Comparison of ENCODE assay signal across 2 cellular contexts in genomic region chr15:40044717-40045571, GRCh38.
TF ChIP-seq lines count a peak whose summit lies in the region.

No MANE protein-coding gene starts in this region.

TF ChIP-seq in HCT116, 20 proteins besides CTCF, POLR2A, EP300 and RAD21 (continued from another document):
- TF ChIP-seq MAX (IDR thresholded peaks at IDR 0.05) (peak; percentile 71), ZBTB33 (IDR thresholded peaks at IDR 0.05; ENCODE audit: extremely low read depth, insufficient replicate concordance, low read length) (no peak), SP1 (IDR thresholded peaks at IDR 0.05; ENCODE audit: low read depth) (no peak), ELF1 (IDR thresholded peaks at IDR 0.05; ENCODE audit: borderline replicate concordance, low read depth) (no peak), EZH2phosphoT487 (IDR thresholded peaks at IDR 0.05; ENCODE audit: borderline replicate concordance) (no peak), EZH2 (IDR thresholded peaks at IDR 0.05) (no peak), CBX3 (IDR thresholded peaks at IDR 0.05; ENCODE audit: low read depth) (no peak), SIN3A (IDR thresholded peaks at IDR 0.05; ENCODE audit: low read depth) (no peak), FOSL1 (IDR thresholded peaks at IDR 0.05; ENCODE audit: low read depth) (no peak)
- TF ChIP-seq, protein P1, sequence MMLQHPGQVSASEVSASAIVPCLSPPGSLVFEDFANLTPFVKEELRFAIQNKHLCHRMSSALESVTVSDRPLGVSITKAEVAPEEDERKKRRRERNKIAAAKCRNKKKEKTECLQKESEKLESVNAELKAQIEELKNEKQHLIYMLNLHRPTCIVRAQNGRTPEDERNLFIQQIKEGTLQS (IDR thresholded peaks at IDR 0.05): no peak
- TF ChIP-seq, protein P2, sequence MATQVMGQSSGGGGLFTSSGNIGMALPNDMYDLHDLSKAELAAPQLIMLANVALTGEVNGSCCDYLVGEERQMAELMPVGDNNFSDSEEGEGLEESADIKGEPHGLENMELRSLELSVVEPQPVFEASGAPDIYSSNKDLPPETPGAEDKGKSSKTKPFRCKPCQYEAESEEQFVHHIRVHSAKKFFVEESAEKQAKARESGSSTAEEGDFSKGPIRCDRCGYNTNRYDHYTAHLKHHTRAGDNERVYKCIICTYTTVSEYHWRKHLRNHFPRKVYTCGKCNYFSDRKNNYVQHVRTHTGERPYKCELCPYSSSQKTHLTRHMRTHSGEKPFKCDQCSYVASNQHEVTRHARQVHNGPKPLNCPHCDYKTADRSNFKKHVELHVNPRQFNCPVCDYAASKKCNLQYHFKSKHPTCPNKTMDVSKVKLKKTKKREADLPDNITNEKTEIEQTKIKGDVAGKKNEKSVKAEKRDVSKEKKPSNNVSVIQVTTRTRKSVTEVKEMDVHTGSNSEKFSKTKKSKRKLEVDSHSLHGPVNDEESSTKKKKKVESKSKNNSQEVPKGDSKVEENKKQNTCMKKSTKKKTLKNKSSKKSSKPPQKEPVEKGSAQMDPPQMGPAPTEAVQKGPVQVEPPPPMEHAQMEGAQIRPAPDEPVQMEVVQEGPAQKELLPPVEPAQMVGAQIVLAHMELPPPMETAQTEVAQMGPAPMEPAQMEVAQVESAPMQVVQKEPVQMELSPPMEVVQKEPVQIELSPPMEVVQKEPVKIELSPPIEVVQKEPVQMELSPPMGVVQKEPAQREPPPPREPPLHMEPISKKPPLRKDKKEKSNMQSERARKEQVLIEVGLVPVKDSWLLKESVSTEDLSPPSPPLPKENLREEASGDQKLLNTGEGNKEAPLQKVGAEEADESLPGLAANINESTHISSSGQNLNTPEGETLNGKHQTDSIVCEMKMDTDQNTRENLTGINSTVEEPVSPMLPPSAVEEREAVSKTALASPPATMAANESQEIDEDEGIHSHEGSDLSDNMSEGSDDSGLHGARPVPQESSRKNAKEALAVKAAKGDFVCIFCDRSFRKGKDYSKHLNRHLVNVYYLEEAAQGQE (IDR thresholded peaks at IDR 0.05; ENCODE audit: low read depth): no peak

TF ChIP-seq in SK-N-SH, 30 proteins besides CTCF, POLR2A, EP300 and RAD21 (continued from another document):
- TF ChIP-seq ZBTB33 (IDR thresholded peaks at IDR 0.05; ENCODE audit: borderline replicate concordance, low read depth): no peak
- TF ChIP-seq RFX5 (IDR thresholded peaks at IDR 0.05; ENCODE audit: low read length): no peak
- TF ChIP-seq, protein P3, sequence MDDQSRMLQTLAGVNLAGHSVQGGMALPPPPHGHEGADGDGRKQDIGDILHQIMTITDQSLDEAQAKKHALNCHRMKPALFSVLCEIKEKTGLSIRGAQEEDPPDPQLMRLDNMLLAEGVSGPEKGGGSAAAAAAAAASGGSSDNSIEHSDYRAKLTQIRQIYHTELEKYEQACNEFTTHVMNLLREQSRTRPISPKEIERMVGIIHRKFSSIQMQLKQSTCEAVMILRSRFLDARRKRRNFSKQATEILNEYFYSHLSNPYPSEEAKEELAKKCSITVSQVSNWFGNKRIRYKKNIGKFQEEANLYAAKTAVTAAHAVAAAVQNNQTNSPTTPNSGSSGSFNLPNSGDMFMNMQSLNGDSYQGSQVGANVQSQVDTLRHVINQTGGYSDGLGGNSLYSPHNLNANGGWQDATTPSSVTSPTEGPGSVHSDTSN (IDR thresholded peaks at IDR 0.05): no peak
- TF ChIP-seq NFIC (IDR thresholded peaks at IDR 0.05; ENCODE audit: borderline replicate concordance): no peak
- 0 out of 2 replicates have a peak, but pooled peaks have one; percentile 17 for TF ChIP-seq POLR2AphosphoS5 (IDR thresholded peaks at IDR 0.05; ENCODE audit: low read depth, low read length)
- no peak for TF ChIP-seq USF2 (IDR thresholded peaks at IDR 0.05; ENCODE audit: borderline replicate concordance, low read depth, low read length)
- TF ChIP-seq MAX (IDR thresholded peaks at IDR 0.05; ENCODE audit: low read depth): peak; percentile 69
- no peak for TF ChIP-seq SIN3A (IDR thresholded peaks at IDR 0.05; ENCODE audit: borderline replicate concordance, low read depth, low read length)
- TF ChIP-seq TAF1 (IDR thresholded peaks at IDR 0.05; ENCODE audit: borderline replicate concordance, low read depth, low read length): peak; percentile 31; the same call in 1 of the 2 replicates
- TF ChIP-seq FOXM1 (IDR thresholded peaks at IDR 0.05; ENCODE audit: low read depth): no peak
- TF ChIP-seq CHD2 (IDR thresholded peaks at IDR 0.05; ENCODE audit: low read length, partially characterized antibody): no peak
- TF ChIP-seq JUND (IDR thresholded peaks at IDR 0.05): no peak
- TF ChIP-seq RXRA (IDR thresholded peaks at IDR 0.05; ENCODE audit: borderline replicate concordance, low read depth): no peak
- TF ChIP-seq GATA2 (CRISPR knock-in tag; IDR thresholded peaks at IDR 0.05): no peak
- TF ChIP-seq TEAD4 (IDR thresholded peaks at IDR 0.05; ENCODE audit: borderline replicate concordance, insufficient read depth): no peak
- TF ChIP-seq SMC3 (IDR thresholded peaks at IDR 0.05; ENCODE audit: low read depth, low read length): peak; percentile 86
- no peak for TF ChIP-seq YY1 (IDR thresholded peaks at IDR 0.05; ENCODE audit: low read depth)
- TF ChIP-seq, protein P4, sequence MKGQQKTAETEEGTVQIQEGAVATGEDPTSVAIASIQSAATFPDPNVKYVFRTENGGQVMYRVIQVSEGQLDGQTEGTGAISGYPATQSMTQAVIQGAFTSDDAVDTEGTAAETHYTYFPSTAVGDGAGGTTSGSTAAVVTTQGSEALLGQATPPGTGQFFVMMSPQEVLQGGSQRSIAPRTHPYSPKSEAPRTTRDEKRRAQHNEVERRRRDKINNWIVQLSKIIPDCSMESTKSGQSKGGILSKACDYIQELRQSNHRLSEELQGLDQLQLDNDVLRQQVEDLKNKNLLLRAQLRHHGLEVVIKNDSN (IDR thresholded peaks at IDR 0.05; ENCODE audit: borderline replicate concordance, low read depth): no peak
- no peak for TF ChIP-seq TCF12 (IDR thresholded peaks at IDR 0.05)
- no peak for TF ChIP-seq NRF1 (IDR thresholded peaks at IDR 0.05; ENCODE audit: low read depth, low read length)
- TF ChIP-seq MXI1 (IDR thresholded peaks at IDR 0.05; ENCODE audit: low read depth, low read length): peak; percentile 90
- no peak for TF ChIP-seq EZH2phosphoT487 (IDR thresholded peaks at IDR 0.05; ENCODE audit: borderline replicate concordance, low read depth)
- no peak for TF ChIP-seq GABPA (IDR thresholded peaks at IDR 0.05; ENCODE audit: low read depth)
- TF ChIP-seq, protein P5, sequence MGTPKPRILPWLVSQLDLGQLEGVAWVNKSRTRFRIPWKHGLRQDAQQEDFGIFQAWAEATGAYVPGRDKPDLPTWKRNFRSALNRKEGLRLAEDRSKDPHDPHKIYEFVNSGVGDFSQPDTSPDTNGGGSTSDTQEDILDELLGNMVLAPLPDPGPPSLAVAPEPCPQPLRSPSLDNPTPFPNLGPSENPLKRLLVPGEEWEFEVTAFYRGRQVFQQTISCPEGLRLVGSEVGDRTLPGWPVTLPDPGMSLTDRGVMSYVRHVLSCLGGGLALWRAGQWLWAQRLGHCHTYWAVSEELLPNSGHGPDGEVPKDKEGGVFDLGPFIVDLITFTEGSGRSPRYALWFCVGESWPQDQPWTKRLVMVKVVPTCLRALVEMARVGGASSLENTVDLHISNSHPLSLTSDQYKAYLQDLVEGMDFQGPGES (IDR thresholded peaks at IDR 0.05; ENCODE audit: low read depth, low read length): no peak
- TF ChIP-seq, protein P2 (IDR thresholded peaks at IDR 0.05; ENCODE audit: low read depth, low read length): no peak
- no peak for TF ChIP-seq FOXJ3 (CRISPR knock-in tag; IDR thresholded peaks at IDR 0.05)
TF ChIP-seq in SK-N-SH: peak in this region for 6.
